In the genomic region with DNA sequence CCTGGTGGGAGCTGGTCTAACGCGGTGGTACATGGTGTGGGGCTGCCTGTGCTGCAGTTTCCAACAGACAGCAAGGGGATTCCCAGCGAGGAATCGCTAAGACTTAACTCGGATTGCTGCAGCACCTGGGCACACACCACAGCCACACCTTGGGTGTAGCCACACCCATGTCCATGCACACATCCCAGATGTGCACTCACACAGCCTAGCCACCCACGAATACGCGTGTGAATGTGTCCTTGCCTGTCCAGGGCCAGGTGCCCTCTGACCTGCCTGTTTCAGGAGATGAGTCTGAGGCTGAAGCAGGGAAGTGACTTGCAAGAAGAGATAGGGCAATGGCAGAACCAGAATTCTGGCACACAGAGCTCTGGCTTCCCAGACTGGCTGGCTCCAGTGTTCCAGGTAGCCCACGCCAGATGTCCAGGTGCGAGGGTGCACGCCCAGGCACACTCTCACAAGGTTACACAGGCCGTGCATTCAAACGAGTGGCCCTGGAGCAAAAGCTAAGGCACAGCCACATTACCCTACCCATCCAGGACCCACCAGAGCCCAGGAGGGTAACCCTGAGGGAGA, we compare ENCODE assay signal across 15 cellular contexts.
A peak's percentile ranks its signal among the peaks of the same experiment; 100 is the strongest.
DNase-seq lines count a peak whose midpoint lies in the region; ATAC-seq and TF ChIP-seq lines count a peak whose summit lies in the region.
"Had no signal": no experiment of that assay in that cellular context is flagged by ENCODE, and none has a peak within 500 bp of the region (broad histone marks: within the 10 kb centered on the region; RNA-seq: fewer than 3 reads in every experiment).

No MANE protein-coding gene starts in this region.

- H2BK120ac ChIP-seq in H9 (ENCODE audit: low read depth, low read length, poor library complexity, severe bottlenecking), result no peak overlapping the region

- DNase-seq in H9 (no peak), NT2/D1 (ENCODE audit: low read depth, low spot score) (no peak), iPS DF 6.9 (ENCODE audit: low read depth, low spot score) (no peak), progenitor cell of endocrine pancreas (ENCODE audit: low spot score, unreplicated experiment) (no peak), NCI-H82 (lab: John Stamatoyannopoulos, UW) (no peak), hepatic stellate cell (ENCODE audit: low spot score) (no peak)
- DNase-seq: activated CD4-positive, alpha-beta T cell treated with anti-CD3 and anti-CD28 coated beads, Interleukin-2, amount 10 ng/mL, durations not matched to agents 7 days and 5 days; activated naive CD4-positive, alpha-beta T cell treated with anti-CD3 and anti-CD28 coated beads for 36 hours; anterior cingulate cortex; GDM1; HFFc6; hippocampal formation; NCI-H1417 treated with DMSO at 0.1 percent for 48 hours; occipital lobe had no signal

- peak overlapping the region in 1 of 2 experiments; percentile 56; a peak in 3 of 5 replicates for H3K4me3 Mint-ChIP-seq in H9
- peak overlapping the region; percentile 19 for H3K4me3 Mint-ChIP-seq in progenitor cell of endocrine pancreas (ENCODE audit: low read depth)
- H3K4me3 Mint-ChIP-seq: activated CD4-positive, alpha-beta T cell treated with anti-CD3 and anti-CD28 coated beads, Interleukin-2, amount 10 ng/mL, durations not matched to agents 7 days and 5 days; activated naive CD4-positive, alpha-beta T cell treated with anti-CD3 and anti-CD28 coated beads for 36 hours; HFFc6 had no signal

- H3K23me2 ChIP-seq in H9 (ENCODE audit: insufficient read length, low read depth, low read length, poor library complexity, severe bottlenecking), result peaks cover 7% of the 10 kb centered on the region

- H2BK5ac ChIP-seq in H9 (ENCODE audit: insufficient read length, low read length), result no peak overlapping the region

- no peaks in the 10 kb centered on the region for H3K36me3 ChIP-seq in NT2/D1 (ENCODE audit: insufficient read depth, insufficient read length, low read length)
- no peaks in the 10 kb centered on the region for H3K36me3 ChIP-seq in iPS DF 6.9 (ENCODE audit: control insufficient read depth, insufficient read depth, low read length)

- no peak overlapping the region for H2BK12ac ChIP-seq in H9 (ENCODE audit: insufficient read length, low read depth, low read length)

- no peak overlapping the region for H2AK5ac ChIP-seq in H9 (ENCODE audit: insufficient read length, low read length)

- peak overlapping the region; percentile 42 for H3K4me2 ChIP-seq in H9 (ENCODE audit: insufficient read depth, insufficient read length, low read length)

- peak overlapping the region; percentile 72; the same call in 1 of the 2 replicates for H3K14ac ChIP-seq in H9 (ENCODE audit: insufficient read depth, low read length)

- H3K27me3 ChIP-seq in H9 (ENCODE audit: insufficient read depth, low read length) (peaks cover 18% of the 10 kb centered on the region; the same call in 1 of the 2 replicates), NT2/D1 (ENCODE audit: insufficient read depth, insufficient read length) (peaks cover 68% of the 10 kb centered on the region), iPS DF 6.9 (ENCODE audit: control insufficient read depth, insufficient read depth, low read length) (peaks cover 18% of the 10 kb centered on the region; the same call in 1 of the 2 replicates)

- H3K23ac ChIP-seq in H9 (ENCODE audit: insufficient read length, low read depth, low read length), result no peak overlapping the region

- H3K9me3 ChIP-seq in H9 (ENCODE audit: control insufficient read depth, low read depth, low read length) (no peaks in the 10 kb centered on the region), NT2/D1 (ENCODE audit: insufficient read depth, low read length) (no peaks in the 10 kb centered on the region), iPS DF 6.9 (ENCODE audit: control insufficient read depth, insufficient read depth, low read length) (no peaks in the 10 kb centered on the region)

- H3K4me3 ChIP-seq in NT2/D1 (ENCODE audit: insufficient read length, low read depth) (peak overlapping the region; percentile 33), iPS DF 6.9 (ENCODE audit: low read length) (peak overlapping the region; percentile 4; the same call in 1 of the 2 replicates)

- H3K56ac ChIP-seq in H9 (ENCODE audit: insufficient read length, low read depth, low read length), result no peak overlapping the region

- H3K36me3 Mint-ChIP-seq in H9 (ENCODE audit: insufficient read depth in 1 of 3, low read depth in 3 of 3) (no peaks in the 10 kb centered on the region), progenitor cell of endocrine pancreas (ENCODE audit: insufficient read depth) (no peaks in the 10 kb centered on the region)

- peak overlapping the region; percentile 18 for H3K18ac ChIP-seq in H9 (ENCODE audit: insufficient read length, low read depth, low read length)

- no peak overlapping the region for H3K27ac Mint-ChIP-seq in H9
- no peak overlapping the region for H3K27ac Mint-ChIP-seq in progenitor cell of endocrine pancreas
- H3K27ac Mint-ChIP-seq: activated CD4-positive, alpha-beta T cell treated with anti-CD3 and anti-CD28 coated beads, Interleukin-2, amount 10 ng/mL, durations not matched to agents 7 days and 5 days; activated naive CD4-positive, alpha-beta T cell treated with anti-CD3 and anti-CD28 coated beads for 36 hours; HFFc6 had no signal

- peaks cover 9 to 11% of the 10 kb centered on the region in 2 experiments for H3K4me1 Mint-ChIP-seq in H9
- H3K4me1 Mint-ChIP-seq in progenitor cell of endocrine pancreas (ENCODE audit: low read depth), result peaks cover 13% of the 10 kb centered on the region
- H3K4me1 Mint-ChIP-seq: activated CD4-positive, alpha-beta T cell treated with anti-CD3 and anti-CD28 coated beads, Interleukin-2, amount 10 ng/mL, durations not matched to agents 7 days and 5 days had no signal

- ATAC-seq in GM19324 (IDR thresholded peaks at IDR 0.05; ENCODE audit: low FRiP score, unreplicated experiment), result no peak

- no peak overlapping the region for H2BK20ac ChIP-seq in H9 (ENCODE audit: low read depth, low read length, poor library complexity, severe bottlenecking)

- H4K91ac ChIP-seq in H9 (ENCODE audit: insufficient read length, low read depth, low read length), result no peak overlapping the region

- H4K5ac ChIP-seq in H9 (ENCODE audit: insufficient read length, low read depth, low read length), result no peak overlapping the region

- H3K27me3 Mint-ChIP-seq in H9 (ENCODE audit: low read depth) (peaks cover 91% of the 10 kb centered on the region), progenitor cell of endocrine pancreas (peaks cover 69% of the 10 kb centered on the region)

- H3K4ac ChIP-seq in H9 (ENCODE audit: low read depth, low read length), result no peak overlapping the region

- H3K79me1 ChIP-seq in H9 (ENCODE audit: insufficient read depth, low read depth, low read length, poor library complexity, severe bottlenecking), result no peaks in the 10 kb centered on the region

- H3K9me3 Mint-ChIP-seq in H9 (no peaks in the 10 kb centered on the region), progenitor cell of endocrine pancreas (ENCODE audit: low read depth) (no peaks in the 10 kb centered on the region)
- H3K9me3 Mint-ChIP-seq: activated CD4-positive, alpha-beta T cell treated with anti-CD3 and anti-CD28 coated beads, Interleukin-2, amount 10 ng/mL, durations not matched to agents 7 days and 5 days; activated naive CD4-positive, alpha-beta T cell treated with anti-CD3 and anti-CD28 coated beads for 36 hours; HFFc6 had no signal

- H4K20me1 ChIP-seq in H9 (ENCODE audit: control insufficient read depth, insufficient read depth, insufficient read length), result no peaks in the 10 kb centered on the region

- H3K4me1 ChIP-seq in H9 (ENCODE audit: insufficient read depth, low read length), result no peaks in the 10 kb centered on the region
- H3K4me1 ChIP-seq in NT2/D1 (ENCODE audit: insufficient read depth, insufficient read length), result peaks cover 19% of the 10 kb centered on the region
- peaks cover 5% of the 10 kb centered on the region; the same call in 1 of the 2 replicates for H3K4me1 ChIP-seq in iPS DF 6.9 (ENCODE audit: control insufficient read depth, insufficient read depth, low read length)

- no peaks in the 10 kb centered on the region for H3K79me2 ChIP-seq in H9 (ENCODE audit: insufficient read depth, low read length)

- H3T11ph ChIP-seq in H9 (ENCODE audit: low read length), result no peak overlapping the region

- no peak for TF ChIP-seq CTCF in H9 (conservative IDR thresholded peaks at IDR 0.05)
- TF ChIP-seq CTCF in progenitor cell of endocrine pancreas (IDR thresholded peaks at IDR 0.05; ENCODE audit: unreplicated experiment), result no peak

- H2AFZ ChIP-seq in H9 (ENCODE audit: low read length), result no peak overlapping the region

- WGBS in H9 (ENCODE audit: extremely low coverage, insufficient read length, low lambda C conversion rate), result no CpG with 5 or more reads among the region's 13 CpGs
- WGBS in iPS DF 6.9 (ENCODE audit: insufficient coverage, insufficient read length), result no CpG with 5 or more reads among the region's 13 CpGs

- no peak overlapping the region for H4K8ac ChIP-seq in H9 (replicated peaks; ENCODE audit: insufficient read length, low read depth, low read length)

- H3K9ac ChIP-seq in H9 (ENCODE audit: extremely low read depth, insufficient read length, low read length), result no peak overlapping the region
- H3K9ac ChIP-seq in NT2/D1 (ENCODE audit: insufficient read length, low read depth), result peak overlapping the region; percentile 79

- H2BK15ac ChIP-seq in H9 (ENCODE audit: low read depth, low read length), result no peak overlapping the region

- H3K27ac ChIP-seq in H9 (ENCODE audit: insufficient read length, low read depth, low read length), result no peak overlapping the region
- no peak overlapping the region for H3K27ac ChIP-seq in iPS DF 6.9 (ENCODE audit: low read length)
